ENCODE assay signal across 8 cellular contexts in the genomic region with DNA sequence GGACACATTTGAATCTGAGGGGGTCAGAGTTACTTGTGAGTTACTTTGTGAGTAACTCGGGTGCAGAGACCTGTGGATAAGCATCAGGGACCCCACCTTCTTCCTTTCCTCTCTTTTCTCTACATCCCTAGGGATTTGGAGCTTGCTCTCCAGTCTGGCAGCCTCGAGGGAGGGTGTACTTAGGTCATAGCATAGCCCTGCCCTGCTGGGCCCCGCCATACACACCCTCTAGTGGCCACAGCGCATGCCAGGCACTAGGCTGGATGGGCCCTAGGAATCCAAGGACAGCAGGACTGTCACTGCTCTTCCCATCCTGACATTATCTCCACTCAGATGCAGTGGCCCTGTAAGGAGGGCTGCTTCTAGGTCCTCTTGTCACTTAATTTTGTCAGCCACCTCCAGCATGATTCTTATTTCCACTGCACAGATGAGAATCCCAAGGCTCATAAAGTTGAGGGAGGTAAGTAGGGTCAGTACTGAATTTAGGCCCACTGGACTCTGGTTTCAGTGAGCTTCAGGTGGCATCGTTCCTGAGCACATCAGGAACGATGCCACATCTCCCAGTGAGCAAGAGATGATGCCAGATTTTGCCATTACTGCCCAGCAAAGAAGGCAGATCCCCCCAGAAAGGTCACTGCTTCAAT. TPM values are rescaled to one million over a fixed set of nuclear protein-coding genes. Genes with fewer than 3 reads are reported as not detected.
DNase-seq lines count a peak whose midpoint lies in the region; ATAC-seq and TF ChIP-seq lines count a peak whose summit lies in the region.

No MANE protein-coding gene starts in this region.

- H3K9me3 ChIP-seq in heart right ventricle (no peaks in the 10 kb centered on the region), smooth muscle cell (replicated peaks; ENCODE audit: low read depth) (no peaks in the 10 kb centered on the region)

- no peak overlapping the region for H3K9ac ChIP-seq in smooth muscle cell (ENCODE audit: low read depth)

- peaks cover 10% of the 10 kb centered on the region for H3K79me2 ChIP-seq in smooth muscle cell (ENCODE audit: low read depth)

- H3K27me3 ChIP-seq in heart right ventricle: peaks cover 0 to 13% (median 0%) of the 10 kb centered on the region in 7 donors
- no peaks in the 10 kb centered on the region for H3K27me3 ChIP-seq in smooth muscle cell (ENCODE audit: low read depth)

- ATAC-seq in WTC11 (peak; percentile 62), heart right ventricle (peak in 6 of 8 donors; percentile 28 to 58 (median 51)), HG02623 (IDR thresholded peaks at IDR 0.05; ENCODE audit: unreplicated experiment) (no peak)
- no peak for ATAC-seq in stimulated activated effector memory CD8-positive, alpha-beta T cell treated with anti-CD3 and anti-CD28 coated beads, Interleukin-12 subunit alpha, Interleukin-12 subunit beta, amount 100 ng/mL, for 72 hours

- POLR2A ChIA-PET in WTC11 (lab: Charles Lee): no interaction called here

- H3K4me2 ChIP-seq in smooth muscle cell: no peak overlapping the region

- TF ChIP-seq CTCF in WTC11 (IDR thresholded peaks at IDR 0.05): no peak; the same call in 1 of the 2 replicates
- TF ChIP-seq CTCF in heart right ventricle (IDR thresholded peaks at IDR 0.05): peak; percentile 73 to 88 (median 76)
- TF ChIP-seq CTCF in smooth muscle cell (IDR thresholded peaks at IDR 0.05; ENCODE audit: borderline replicate concordance, insufficient read depth, poor library complexity, severe bottlenecking): peak; percentile 84

- CTCF ChIA-PET in WTC11 (lab: Charles Lee): interaction anchor here (0.5 to 2.9 kb wide), 33 partner anchors 9 to 842 kb away, joined by 3 to 45 read pairs (median 5); partner anchors contain the start of gene LCTL

- peaks cover 2% of the 10 kb centered on the region for H3F3A ChIP-seq in smooth muscle cell (ENCODE audit: low read depth)

- intact Hi-C loops in heart right ventricle (cut with DNase I): loop anchor here in 8 of 10 donors (1.0 to 5.0 kb wide), 10 partner anchors 36 to 154 kb away; no protein-coding TSS in a partner anchor

- peak; percentile 24 to 30 for DNase-seq in NOMO-1 (lab: John Stamatoyannopoulos, UW; ENCODE audit: unreplicated experiment in 2 of 2)
- DNase-seq in NOMO-1 treated with dmso at 0.1 percent for 144 hours (lab: John Stamatoyannopoulos, UW; ENCODE audit: unreplicated experiment): no peak
- DNase-seq in MV-4-11 (lab: John Stamatoyannopoulos, UW): peak; percentile 53
- DNase-seq in WTC11 (ENCODE audit: low spot score): peak; percentile 80
- DNase-seq in heart right ventricle: peak; percentile 73 to 77
- peak; percentile 35 for DNase-seq in smooth muscle cell (lab: John Stamatoyannopoulos, UW; ENCODE audit: unreplicated experiment)
- DNase-seq in stimulated activated effector memory CD8-positive, alpha-beta T cell treated with anti-CD3 and anti-CD28 coated beads, Interleukin-12 subunit alpha, Interleukin-12 subunit beta, amount 100 ng/mL, for 72 hours (ENCODE audit: low spot score in 2 of 2): no peak

- no peak overlapping the region for H3K4me3 Mint-ChIP-seq in WTC11
- no peak overlapping the region for H3K4me3 Mint-ChIP-seq in stimulated activated effector memory CD8-positive, alpha-beta T cell treated with anti-CD3 and anti-CD28 coated beads, Interleukin-12 subunit alpha, Interleukin-12 subunit beta, amount 100 ng/mL, for 72 hours

- H3K36me3 ChIP-seq in heart right ventricle: no peaks in the 10 kb centered on the region
- H3K36me3 ChIP-seq in smooth muscle cell (ENCODE audit: low read depth): no peaks in the 10 kb centered on the region

- peaks cover 12% of the 10 kb centered on the region for H4K20me1 ChIP-seq in smooth muscle cell (ENCODE audit: low read depth)

- 23 to 34% methylated on average over 6 of the region's 6 CpGs for WGBS in heart right ventricle, 2 donors
- 35% methylated on average over 6 of the region's 6 CpGs for WGBS in smooth muscle cell (ENCODE audit: low lambda C conversion rate)

- H3K4me3 ChIP-seq in heart right ventricle (no peak overlapping the region), smooth muscle cell (no peak overlapping the region)

- peaks cover 8% of the 10 kb centered on the region for H3K27me3 Mint-ChIP-seq in WTC11 (ENCODE audit: low read depth)

- H3K27ac ChIP-seq in heart right ventricle (peak overlapping the region in 8 of 10 donors; percentile 7 to 81 (median 44)), smooth muscle cell (ENCODE audit: low read depth) (no peak overlapping the region)

- peaks cover 4 to 34% (median 17%) of the 10 kb centered on the region in 9 donors for H3K4me1 ChIP-seq in heart right ventricle
- H3K4me1 ChIP-seq in smooth muscle cell (ENCODE audit: low read depth): peaks cover 8% of the 10 kb centered on the region

- H2AFZ ChIP-seq in smooth muscle cell (ENCODE audit: low read depth): peak overlapping the region; percentile 3

- peaks cover 20% of the 10 kb centered on the region for H3K4me1 Mint-ChIP-seq in WTC11
- H3K4me1 Mint-ChIP-seq in stimulated activated effector memory CD8-positive, alpha-beta T cell treated with anti-CD3 and anti-CD28 coated beads, Interleukin-12 subunit alpha, Interleukin-12 subunit beta, amount 100 ng/mL, for 72 hours: peaks cover 16% of the 10 kb centered on the region

- H3K36me3 Mint-ChIP-seq in WTC11: no peaks in the 10 kb centered on the region
- H3K36me3 Mint-ChIP-seq in stimulated activated effector memory CD8-positive, alpha-beta T cell treated with anti-CD3 and anti-CD28 coated beads, Interleukin-12 subunit alpha, Interleukin-12 subunit beta, amount 100 ng/mL, for 72 hours: peaks cover 6% of the 10 kb centered on the region

- H3K9me3 Mint-ChIP-seq in WTC11: no peaks in the 10 kb centered on the region
- H3K9me3 Mint-ChIP-seq in stimulated activated effector memory CD8-positive, alpha-beta T cell treated with anti-CD3 and anti-CD28 coated beads, Interleukin-12 subunit alpha, Interleukin-12 subunit beta, amount 100 ng/mL, for 72 hours: no peaks in the 10 kb centered on the region

- H3K27ac Mint-ChIP-seq in WTC11: no peak overlapping the region
- no peak overlapping the region for H3K27ac Mint-ChIP-seq in stimulated activated effector memory CD8-positive, alpha-beta T cell treated with anti-CD3 and anti-CD28 coated beads, Interleukin-12 subunit alpha, Interleukin-12 subunit beta, amount 100 ng/mL, for 72 hours

TF ChIP-seq in WTC11, 78 proteins besides CTCF, POLR2A, EP300 and RAD21:
- no peak for TF ChIP-seq ZNF512 (CRISPR knock-in tag; IDR thresholded peaks at IDR 0.05; ENCODE audit: borderline replicate concordance)
- TF ChIP-seq TEAD1 (CRISPR knock-in tag; IDR thresholded peaks at IDR 0.05): peak; percentile 63; the same call in 1 of the 2 replicates

RNA-seq across cellular contexts. Expression of gene SMAD6, which starts 3.6 kb away (rescaled TPM):
- total RNA-seq in WTC11 (2021) (9.2 to 13.9 TPM (median 10.4 TPM) in 3 replicates), heart right ventricle (10 to 100 TPM; 12.2 to 43.4 (median 20.6) TPM), smooth muscle cell (41.6 and 42.6 TPM in 2 replicates)
- polyA plus RNA-seq in heart right ventricle (10 to 100 TPM in 1 of 2 donors, 1 to 10 TPM in 1; 6.6 to 19.5 TPM), smooth muscle cell (37.9 and 44.0 TPM in 2 replicates)

Comparison
In these comparisons a context has a peak if more than half of its experiments do, and no peak if none do; other contexts are left out.
1. DNase-seq: peak in NOMO-1 (2 of 2), MV-4-11 (single experiment), WTC11 (single experiment), heart right ventricle (2 of 2) and smooth muscle cell (single experiment); none in NOMO-1 treated with dmso at 0.1 percent for 144 hours (single experiment) and stimulated activated effector memory CD8-positive, alpha-beta T cell treated with anti-CD3 and anti-CD28 coated beads, Interleukin-12 subunit alpha, Interleukin-12 subunit beta, amount 100 ng/mL, for 72 hours (0 of 2).
2. ATAC-seq: peak in WTC11 (single experiment) and heart right ventricle (6 of 8); none in HG02623 (single experiment) and stimulated activated effector memory CD8-positive, alpha-beta T cell treated with anti-CD3 and anti-CD28 coated beads, Interleukin-12 subunit alpha, Interleukin-12 subunit beta, amount 100 ng/mL, for 72 hours (single experiment).